ENCODE assay signal across 17 cellular contexts in genomic region chr6:161882196-161882595, GRCh38.
DNase-seq lines count a peak whose midpoint lies in the region; ATAC-seq, FAIRE-seq and TF ChIP-seq lines count a peak whose summit lies in the region.
"Had no signal": no experiment of that assay in that cellular context is flagged by ENCODE, and none has a peak within 500 bp of the region (broad histone marks: within the 10 kb centered on the region; RNA-seq: fewer than 3 reads in every experiment).

No MANE protein-coding gene starts in this region.

- CTCF ChIA-PET in HEK293 (lab: Yijun Ruan, JAX) (no interaction called here), HEK293T (lab: Yijun Ruan, JAX) (no interaction called here)

- DNase-seq in DMS53 (lab: John Stamatoyannopoulos, UW), result peak; percentile 73
- no peak for DNase-seq in DMS53 treated with DMSO at 0.1 percent for 48 hours (lab: John Stamatoyannopoulos, UW; ENCODE audit: unreplicated experiment)
- DNase-seq in NCI-H69 (lab: John Stamatoyannopoulos, UW), result peak; percentile 85
- peak; percentile 38 for DNase-seq in mesendoderm
- DNase-seq in stimulated activated naive CD8-positive, alpha-beta T cell treated with anti-CD3 and anti-CD28 coated beads, Interleukin-15, Interleukin-2, amounts not matched to agents 100 U/mL and 50 U/mL, for 24 hours, result no peak
- DNase-seq in GM19239 (ENCODE audit: insufficient read length, low spot score), result no peak
- no peak for DNase-seq in HEK293T (ENCODE audit: extremely low spot score)
- DNase-seq: CD4-positive, CD25-positive, alpha-beta regulatory T cell; DMS79 treated with DMSO at 0.1 percent for 48 hours; KG1; NCI-H1694; NCI-H2107; NCI-H446 had no signal

- no peak overlapping the region for H3K4me2 ChIP-seq in mesendoderm (ENCODE audit: low read length)

- no peak overlapping the region for H2BK15ac ChIP-seq in mesendoderm (replicated peaks; ENCODE audit: low read depth)

- H3K4ac ChIP-seq in mesendoderm (ENCODE audit: low read depth, low read length), result no peak overlapping the region

- no peak overlapping the region for H2BK120ac ChIP-seq in mesendoderm (ENCODE audit: low read depth, low read length)

- no peaks in the 10 kb centered on the region for H3K27me3 ChIP-seq in mesendoderm (ENCODE audit: insufficient read depth, low read length, poor library complexity)

- POLR2A ChIA-PET in HEK293 (lab: Yijun Ruan, JAX) (no interaction called here), HEK293T (lab: Yijun Ruan, JAX) (no interaction called here)

- no peak overlapping the region for H3K56ac ChIP-seq in mesendoderm (ENCODE audit: low read length)

- H3K4me3 ChIP-seq in HEK293 (ENCODE audit: low read depth, low read length) (no peak overlapping the region), mesendoderm (ENCODE audit: low read length) (no peak overlapping the region)

- no peaks in the 10 kb centered on the region for H3K79me1 ChIP-seq in mesendoderm (ENCODE audit: low read length)

- H3K4me1 ChIP-seq in HEK293 (ENCODE audit: control insufficient read depth, insufficient read depth, low read length) (no peaks in the 10 kb centered on the region), mesendoderm (ENCODE audit: control insufficient read depth, low read depth, low read length) (no peaks in the 10 kb centered on the region)

- no peak for TF ChIP-seq CTCF in HEK293 (tag by site-specific recombination; IDR thresholded peaks at IDR 0.05)

- no peak for ATAC-seq in stimulated activated naive CD8-positive, alpha-beta T cell treated with anti-CD3 and anti-CD28 coated beads, Interleukin-15, Interleukin-2, amounts not matched to agents 100 U/mL and 50 U/mL, for 24 hours
- ATAC-seq: SK-N-SH treated with all-trans-retinoic acid at 6 μM for 48 hours had no signal

- H4K8ac ChIP-seq in mesendoderm (ENCODE audit: low read depth, low read length), result no peak overlapping the region

- no peaks in the 10 kb centered on the region for H3K79me2 ChIP-seq in mesendoderm (ENCODE audit: control insufficient read depth, insufficient read depth, low read length)

- H3K23ac ChIP-seq in mesendoderm (ENCODE audit: low read length), result no peak overlapping the region

- no peak overlapping the region for H3K18ac ChIP-seq in mesendoderm (ENCODE audit: low read length)

- H3K27ac ChIP-seq in HEK293 (ENCODE audit: extremely low read depth, low read depth, low read length), result no peak overlapping the region
- no peak overlapping the region for H3K27ac ChIP-seq in mesendoderm (ENCODE audit: low read depth, low read length)
- H3K27ac ChIP-seq: 22Rv1 had no signal

- no peak overlapping the region for H2AK5ac ChIP-seq in mesendoderm (ENCODE audit: low read length)

- no peak overlapping the region for H2BK5ac ChIP-seq in mesendoderm (ENCODE audit: low read length)

- no peaks in the 10 kb centered on the region for H3K9me3 ChIP-seq in HEK293 (ENCODE audit: control insufficient read depth, insufficient read depth, low read depth, low read length)

- FAIRE-seq in GM19239 (lab: Jason Lieb, UNC), result no peak
- FAIRE-seq: G401.6 had no signal

- WGBS in mesendoderm (ENCODE audit: extremely low coverage, insufficient coverage, low lambda C conversion rate), result no CpG with 5 or more reads among the region's 11 CpGs

- no peak overlapping the region for H3K9ac ChIP-seq in mesendoderm (ENCODE audit: low read length)

- H3K36me3 ChIP-seq in HEK293 (ENCODE audit: control insufficient read depth in 2 of 2, insufficient read depth in 1 of 2, low read length in 2 of 2) (no peaks in the 10 kb centered on the region), mesendoderm (ENCODE audit: control insufficient read depth, insufficient read depth, low read length) (no peaks in the 10 kb centered on the region)

- no peak overlapping the region for H4K5ac ChIP-seq in mesendoderm (ENCODE audit: low read length)

TF ChIP-seq in HEK293, 187 proteins besides CTCF, POLR2A, EP300 and RAD21:
- TF ChIP-seq SP7 (tag by site-specific recombination; IDR thresholded peaks at IDR 0.05) (no peak), EGR2 (tag by site-specific recombination; IDR thresholded peaks at IDR 0.05; ENCODE audit: low read depth) (0 out of 2 replicates have a peak, but pooled peaks have one; percentile 19), TRIM28 (IDR thresholded peaks at IDR 0.05; ENCODE audit: borderline replicate concordance, low read length) (peak; percentile 29; the same call in 1 of the 2 replicates)

TF ChIP-seq in HEK293T, 16 proteins besides CTCF, POLR2A, EP300 and RAD21:
- TF ChIP-seq L3MBTL2 (conservative IDR thresholded peaks at IDR 0.05) (no peak), FOXK2 (IDR thresholded peaks at IDR 0.05) (no peak), BHLHE40 (IDR thresholded peaks at IDR 0.05; ENCODE audit: borderline replicate concordance) (no peak), LEF1 (IDR thresholded peaks at IDR 0.05; ENCODE audit: borderline replicate concordance) (no peak), FOXA1 (IDR thresholded peaks at IDR 0.05) (no peak), ARNT (IDR thresholded peaks at IDR 0.05) (no peak), NFRKB (IDR thresholded peaks at IDR 0.05) (no peak), CTBP1 (IDR thresholded peaks at IDR 0.05; ENCODE audit: borderline replicate concordance) (no peak), TARDBP (IDR thresholded peaks at IDR 0.05) (no peak), HDGF (IDR thresholded peaks at IDR 0.05; ENCODE audit: borderline replicate concordance) (no peak), ELF4 (IDR thresholded peaks at IDR 0.05) (no peak), ZNF384 (IDR thresholded peaks at IDR 0.05) (no peak), SP1 (IDR thresholded peaks at IDR 0.05) (no peak), SUZ12 (IDR thresholded peaks at IDR 0.05) (no peak), FOXM1 (IDR thresholded peaks at IDR 0.05; ENCODE audit: borderline replicate concordance) (no peak)

Comparison
In these comparisons a context has a peak if more than half of its experiments do, and no peak if none do; other contexts are left out.
1. DNase-seq: peak in DMS53 (single experiment), NCI-H69 (single experiment) and mesendoderm (single experiment); none in DMS53 treated with DMSO at 0.1 percent for 48 hours (single experiment), stimulated activated naive CD8-positive, alpha-beta T cell treated with anti-CD3 and anti-CD28 coated beads, Interleukin-15, Interleukin-2, amounts not matched to agents 100 U/mL and 50 U/mL, for 24 hours (single experiment), GM19239 (single experiment) and HEK293T (single experiment).